17 cellular contexts compared by ENCODE assay signal in genomic region chr18:51183372-51184091, GRCh38. TPM values are rescaled to one million over a fixed set of nuclear protein-coding genes. Genes with fewer than 3 reads are reported as not detected.
A peak's percentile ranks its signal among the peaks of the same experiment; 100 is the strongest.
DNase-seq lines count a peak whose midpoint lies in the region; ATAC-seq and TF ChIP-seq lines count a peak whose summit lies in the region.
"Had no signal": no experiment of that assay in that cellular context is flagged by ENCODE, and none has a peak within 500 bp of the region (broad histone marks: within the 10 kb centered on the region; RNA-seq: fewer than 3 reads in every experiment).

No MANE protein-coding gene starts in this region.

- H4K20me1 ChIP-seq in H9 (ENCODE audit: control insufficient read depth, insufficient read depth, insufficient read length) (no peaks in the 10 kb centered on the region), hepatocyte (ENCODE audit: insufficient read depth, poor library complexity, severe bottlenecking) (peaks cover 97% of the 10 kb centered on the region)

- no peak overlapping the region for H3K4me3 ChIP-seq in hepatocyte
- H3K4me3 ChIP-seq: GM23338 had no signal

- no peak overlapping the region for H2BK15ac ChIP-seq in H9 (ENCODE audit: low read depth, low read length)

- H3K27me3 ChIP-seq in H9 (ENCODE audit: insufficient read depth, low read length) (no peaks in the 10 kb centered on the region), hepatocyte (no peaks in the 10 kb centered on the region)

- intact Hi-C loops in activated CD8-positive, alpha-beta T cell treated with anti-CD3 and anti-CD28 coated beads for 36 hours (cut with micrococcal nuclease) = no loop called here

- CTCF ChIA-PET in activated CD8-positive, alpha-beta T cell treated with anti-CD3 and anti-CD28 coated beads for 36 hours (lab: Charles Lee) = interaction anchor here (1.2 to 1.8 kb wide), 2 partner anchors 15 to 73 kb away, joined by 3 to 5 read pairs; no protein-coding TSS in a partner anchor
- CTCF ChIA-PET in activated CD8-positive, alpha-beta T cell treated with anti-CD3 and anti-CD28 coated beads, Interleukin-2, amount 10 ng/mL, durations not matched to agents 7 days and 5 days (lab: Charles Lee) = interaction anchor here (0.9 to 1.6 kb wide), 5 partner anchors 14 to 201 kb away, joined by 3 to 4 read pairs (median 3); no protein-coding TSS in a partner anchor

- H3K4me1 ChIP-seq in H9 (ENCODE audit: insufficient read depth, low read length) (no peaks in the 10 kb centered on the region), hepatocyte (ENCODE audit: insufficient read depth) (peaks cover 2% of the 10 kb centered on the region)

- no peak overlapping the region for H4K91ac ChIP-seq in H9 (ENCODE audit: insufficient read length, low read depth, low read length)

- no peaks in the 10 kb centered on the region for H3K23me2 ChIP-seq in H9 (ENCODE audit: insufficient read length, low read depth, low read length, poor library complexity, severe bottlenecking)

- H2BK20ac ChIP-seq in H9 (ENCODE audit: low read depth, low read length, poor library complexity, severe bottlenecking) = no peak overlapping the region

- H3K36me3 ChIP-seq in hepatocyte (replicated peaks; ENCODE audit: insufficient read depth, low read depth) = no peaks in the 10 kb centered on the region

- H2BK120ac ChIP-seq in H9 (ENCODE audit: low read depth, low read length, poor library complexity, severe bottlenecking) = no peak overlapping the region

- no peak overlapping the region for H3K23ac ChIP-seq in H9 (ENCODE audit: insufficient read length, low read depth, low read length)

- H3K56ac ChIP-seq in H9 (ENCODE audit: insufficient read length, low read depth, low read length) = no peak overlapping the region

- H4K5ac ChIP-seq in H9 (ENCODE audit: insufficient read length, low read depth, low read length) = no peak overlapping the region

- H2AFZ ChIP-seq in H9 (ENCODE audit: low read length) (no peak overlapping the region), hepatocyte (no peak overlapping the region)
- H2AFZ ChIP-seq: GM23338 had no signal

- no peak overlapping the region for H3K9ac ChIP-seq in H9 (ENCODE audit: extremely low read depth, insufficient read length, low read length)

- H2BK5ac ChIP-seq in H9 (ENCODE audit: insufficient read length, low read length) = no peak overlapping the region

- H3K27ac ChIP-seq in H9 (ENCODE audit: insufficient read length, low read depth, low read length) = no peak overlapping the region
- H3K27ac ChIP-seq in hepatocyte = no peak overlapping the region

- no CpG with 5 or more reads among the region's 1 CpG for WGBS in H9 (ENCODE audit: extremely low coverage, insufficient read length, low lambda C conversion rate)
- 100% methylated on average over 1 of the region's 1 CpG for WGBS in hepatocyte (ENCODE audit: low lambda C conversion rate, missing lambda C conversion rate)

- H3K79me1 ChIP-seq in H9 (ENCODE audit: insufficient read depth, low read depth, low read length, poor library complexity, severe bottlenecking) = peaks cover 6% of the 10 kb centered on the region

- H4K8ac ChIP-seq in H9 (replicated peaks; ENCODE audit: insufficient read length, low read depth, low read length) = no peak overlapping the region

- peak overlapping the region; percentile 63 for H3K27ac Mint-ChIP-seq in activated CD8-positive, alpha-beta T cell treated with anti-CD3 and anti-CD28 coated beads for 36 hours
- H3K27ac Mint-ChIP-seq in activated CD8-positive, alpha-beta T cell treated with anti-CD3 and anti-CD28 coated beads, Interleukin-2, amount 10 ng/mL, durations not matched to agents 7 days and 5 days = no peak overlapping the region
- peak overlapping the region in 2 of 3 experiments; percentile 49 to 77; a peak in 4 of 7 replicates for H3K27ac Mint-ChIP-seq in H9
- H3K27ac Mint-ChIP-seq in activated naive CD8-positive, alpha-beta T cell treated with anti-CD3 and anti-CD28 coated beads for 36 hours = peak overlapping the region; percentile 8
- peak overlapping the region; percentile 63 to 81 for H3K27ac Mint-ChIP-seq in natural killer cell treated with Interleukin-12 subunit alpha and Interleukin-12 subunit beta and Interleukin-15 and Interleukin-18, amount 100 ng/mL, for 72 hours
- H3K27ac Mint-ChIP-seq: GM23338, HFFc6 had no signal

- no peaks in the 10 kb centered on the region for H3K9me2 ChIP-seq in hepatocyte (replicated peaks; ENCODE audit: insufficient read depth)

- H3K9me3 ChIP-seq in H9 (ENCODE audit: control insufficient read depth, low read depth, low read length) = no peaks in the 10 kb centered on the region
- H3K9me3 ChIP-seq in hepatocyte (ENCODE audit: low read depth) = no peaks in the 10 kb centered on the region

- H3T11ph ChIP-seq in H9 (ENCODE audit: low read length) = no peak overlapping the region

- POLR2A ChIA-PET in activated CD8-positive, alpha-beta T cell treated with anti-CD3 and anti-CD28 coated beads for 36 hours (lab: Charles Lee) = interaction anchor here (0.8 to 1.9 kb wide), 4 partner anchors 12 to 24 kb away, joined by 3 to 8 read pairs (median 4); no protein-coding TSS in a partner anchor
- POLR2A ChIA-PET in activated CD8-positive, alpha-beta T cell treated with anti-CD3 and anti-CD28 coated beads, Interleukin-2, amount 10 ng/mL, durations not matched to agents 7 days and 5 days (lab: Charles Lee) = interaction anchor here (1.0 to 1.7 kb wide), 5 partner anchors 9 to 154 kb away, joined by 3 to 5 read pairs (median 4); partner anchors contain the start of genes MEX3C and SMAD4

- H3K79me2 ChIP-seq in H9 (ENCODE audit: insufficient read depth, low read length) (peaks cover 69% of the 10 kb centered on the region; the same call in 1 of the 2 replicates), hepatocyte (peaks cover 100% of the 10 kb centered on the region)

- H2AK5ac ChIP-seq in H9 (ENCODE audit: insufficient read length, low read length) = no peak overlapping the region

- ATAC-seq in activated CD8-positive, alpha-beta T cell treated with anti-CD3 and anti-CD28 coated beads for 36 hours = no peak
- no peak for ATAC-seq in activated CD8-positive, alpha-beta T cell treated with anti-CD3 and anti-CD28 coated beads, Interleukin-2, amount 10 ng/mL, durations not matched to agents 7 days and 5 days
- ATAC-seq in natural killer cell treated with Interleukin-12 subunit alpha and Interleukin-12 subunit beta and Interleukin-15 and Interleukin-18, amount 100 ng/mL, for 72 hours = no peak
- ATAC-seq: GM23338 had no signal

- no peaks in the 10 kb centered on the region for H3K9me3 Mint-ChIP-seq in activated CD8-positive, alpha-beta T cell treated with anti-CD3 and anti-CD28 coated beads for 36 hours
- H3K9me3 Mint-ChIP-seq in activated CD8-positive, alpha-beta T cell treated with anti-CD3 and anti-CD28 coated beads, Interleukin-2, amount 10 ng/mL, durations not matched to agents 7 days and 5 days (ENCODE audit: insufficient read depth) = no peaks in the 10 kb centered on the region
- H3K9me3 Mint-ChIP-seq in H9 = no peaks in the 10 kb centered on the region
- H3K9me3 Mint-ChIP-seq in activated naive CD8-positive, alpha-beta T cell treated with anti-CD3 and anti-CD28 coated beads for 36 hours = no peaks in the 10 kb centered on the region
- H3K9me3 Mint-ChIP-seq in natural killer cell treated with Interleukin-12 subunit alpha and Interleukin-12 subunit beta and Interleukin-15 and Interleukin-18, amount 100 ng/mL, for 72 hours = no peaks in the 10 kb centered on the region
- H3K9me3 Mint-ChIP-seq: GM23338, HFFc6 had no signal

- DNase-seq in activated CD8-positive, alpha-beta T cell treated with anti-CD3 and anti-CD28 coated beads for 36 hours = no peak
- no peak for DNase-seq in activated CD8-positive, alpha-beta T cell treated with anti-CD3 and anti-CD28 coated beads, Interleukin-2, amount 10 ng/mL, durations not matched to agents 7 days and 5 days
- DNase-seq in H9 (no peak), occipital lobe (lab: John Stamatoyannopoulos, UW) (no peak), superior temporal gyrus (ENCODE audit: extremely low spot score) (no peak), hepatocyte (ENCODE audit: low spot score) (no peak)
- DNase-seq in activated naive CD8-positive, alpha-beta T cell treated with anti-CD3 and anti-CD28 coated beads for 36 hours = no peak
- no peak for DNase-seq in natural killer cell treated with Interleukin-12 subunit alpha and Interleukin-12 subunit beta and Interleukin-15 and Interleukin-18, amount 100 ng/mL, for 72 hours (ENCODE audit: low spot score)
- DNase-seq: C1 segment of cervical spinal cord, COR-L47, DMS153, HFFc6, Karpas-422, NCI-H187 treated with DMSO at 0.1 percent for 48 hours, NCI-H446 treated with DMSO at 0.1 percent for 48 hours, NCI-H748 treated with DMSO at 0.1 percent for 48 hours had no signal

- peaks cover 70% of the 10 kb centered on the region for H3K4me1 Mint-ChIP-seq in activated CD8-positive, alpha-beta T cell treated with anti-CD3 and anti-CD28 coated beads for 36 hours (ENCODE audit: low read depth)
- peaks cover 44% of the 10 kb centered on the region for H3K4me1 Mint-ChIP-seq in activated CD8-positive, alpha-beta T cell treated with anti-CD3 and anti-CD28 coated beads, Interleukin-2, amount 10 ng/mL, durations not matched to agents 7 days and 5 days (ENCODE audit: low read depth)
- peaks cover 49 to 52% of the 10 kb centered on the region in 2 experiments for H3K4me1 Mint-ChIP-seq in H9
- H3K4me1 Mint-ChIP-seq in activated naive CD8-positive, alpha-beta T cell treated with anti-CD3 and anti-CD28 coated beads for 36 hours = peaks cover 70% of the 10 kb centered on the region
- H3K4me1 Mint-ChIP-seq in natural killer cell treated with Interleukin-12 subunit alpha and Interleukin-12 subunit beta and Interleukin-15 and Interleukin-18, amount 100 ng/mL, for 72 hours (ENCODE audit: low read depth in 2 of 2) = peaks cover 65 to 78% of the 10 kb centered on the region in 2 donors

- H3K4ac ChIP-seq in H9 (ENCODE audit: low read depth, low read length) = no peak overlapping the region

- TF ChIP-seq CTCF in activated CD8-positive, alpha-beta T cell treated with anti-CD3 and anti-CD28 coated beads for 36 hours (IDR thresholded peaks at IDR 0.05) = no peak
- TF ChIP-seq CTCF in H9 (conservative IDR thresholded peaks at IDR 0.05) (no peak), hepatocyte (IDR thresholded peaks at IDR 0.05; ENCODE audit: poor library complexity) (no peak)

- H3K27me3 Mint-ChIP-seq in activated CD8-positive, alpha-beta T cell treated with anti-CD3 and anti-CD28 coated beads for 36 hours = no peaks in the 10 kb centered on the region
- H3K27me3 Mint-ChIP-seq in activated CD8-positive, alpha-beta T cell treated with anti-CD3 and anti-CD28 coated beads, Interleukin-2, amount 10 ng/mL, durations not matched to agents 7 days and 5 days (ENCODE audit: low read depth) = no peaks in the 10 kb centered on the region
- no peaks in the 10 kb centered on the region for H3K27me3 Mint-ChIP-seq in H9 (ENCODE audit: low read depth)
- no peaks in the 10 kb centered on the region for H3K27me3 Mint-ChIP-seq in activated naive CD8-positive, alpha-beta T cell treated with anti-CD3 and anti-CD28 coated beads for 36 hours
- no peaks in the 10 kb centered on the region for H3K27me3 Mint-ChIP-seq in natural killer cell treated with Interleukin-12 subunit alpha and Interleukin-12 subunit beta and Interleukin-15 and Interleukin-18, amount 100 ng/mL, for 72 hours

- no peak overlapping the region for H3K18ac ChIP-seq in H9 (ENCODE audit: insufficient read length, low read depth, low read length)

- H2BK12ac ChIP-seq in H9 (ENCODE audit: insufficient read length, low read depth, low read length) = no peak overlapping the region

- H3K14ac ChIP-seq in H9 (ENCODE audit: insufficient read depth, low read length) = no peak overlapping the region

- H3K4me2 ChIP-seq in H9 (ENCODE audit: insufficient read depth, insufficient read length, low read length) (no peak overlapping the region), hepatocyte (no peak overlapping the region)

- peaks cover 44% of the 10 kb centered on the region for H3K36me3 Mint-ChIP-seq in activated CD8-positive, alpha-beta T cell treated with anti-CD3 and anti-CD28 coated beads for 36 hours (ENCODE audit: low read depth)
- peaks cover 39% of the 10 kb centered on the region for H3K36me3 Mint-ChIP-seq in activated CD8-positive, alpha-beta T cell treated with anti-CD3 and anti-CD28 coated beads, Interleukin-2, amount 10 ng/mL, durations not matched to agents 7 days and 5 days (ENCODE audit: low read depth)
- H3K36me3 Mint-ChIP-seq in H9 (ENCODE audit: insufficient read depth in 1 of 3, low read depth in 3 of 3) = peaks cover 19 to 47% (median 32%) of the 10 kb centered on the region in 3 experiments
- peaks cover 51% of the 10 kb centered on the region for H3K36me3 Mint-ChIP-seq in activated naive CD8-positive, alpha-beta T cell treated with anti-CD3 and anti-CD28 coated beads for 36 hours
- H3K36me3 Mint-ChIP-seq in natural killer cell treated with Interleukin-12 subunit alpha and Interleukin-12 subunit beta and Interleukin-15 and Interleukin-18, amount 100 ng/mL, for 72 hours = peaks cover 23% of the 10 kb centered on the region

- H3K4me3 Mint-ChIP-seq in activated CD8-positive, alpha-beta T cell treated with anti-CD3 and anti-CD28 coated beads for 36 hours = no peak overlapping the region
- H3K4me3 Mint-ChIP-seq in activated CD8-positive, alpha-beta T cell treated with anti-CD3 and anti-CD28 coated beads, Interleukin-2, amount 10 ng/mL, durations not matched to agents 7 days and 5 days = no peak overlapping the region
- no peak overlapping the region for H3K4me3 Mint-ChIP-seq in H9
- no peak overlapping the region for H3K4me3 Mint-ChIP-seq in activated naive CD8-positive, alpha-beta T cell treated with anti-CD3 and anti-CD28 coated beads for 36 hours
- peak overlapping the region; percentile 55 for H3K4me3 Mint-ChIP-seq in natural killer cell treated with Interleukin-12 subunit alpha and Interleukin-12 subunit beta and Interleukin-15 and Interleukin-18, amount 100 ng/mL, for 72 hours
- H3K4me3 Mint-ChIP-seq: GM23338, HFFc6 had no signal

RNA-seq across cellular contexts. Expression of gene MEX3C, which starts 13.9 kb away (rescaled TPM):
- total RNA-seq in activated CD8-positive, alpha-beta T cell treated with anti-CD3 and anti-CD28 coated beads for 36 hours = 10 to 100 TPM; 51.5 to 52.6 TPM
- total RNA-seq in activated CD8-positive, alpha-beta T cell treated with anti-CD3 and anti-CD28 coated beads, Interleukin-2, amount 10 ng/mL, durations not matched to agents 7 days and 5 days = 10 to 100 TPM; 40.4 to 45.8 TPM
- total RNA-seq in H9 (2021) (98.1 and 99.2 TPM in 2 replicates), occipital lobe (104 TPM), hepatocyte (59.4 and 67.3 TPM in 2 replicates)
- 10 to 100 TPM; 66.9 to 68.5 TPM for total RNA-seq in activated naive CD8-positive, alpha-beta T cell treated with anti-CD3 and anti-CD28 coated beads for 36 hours
- 100 to 1,000 TPM in 1 of 2 donors, 10 to 100 TPM in 1; 91.8 to 174 TPM for total RNA-seq in natural killer cell treated with Interleukin-12 subunit alpha and Interleukin-12 subunit beta and Interleukin-15 and Interleukin-18, amount 100 ng/mL, for 72 hours
- 18.9 and 21.0 TPM in 2 replicates for polyA plus RNA-seq in hepatocyte
